24 cellular contexts compared by ENCODE assay signal in the genomic region with DNA sequence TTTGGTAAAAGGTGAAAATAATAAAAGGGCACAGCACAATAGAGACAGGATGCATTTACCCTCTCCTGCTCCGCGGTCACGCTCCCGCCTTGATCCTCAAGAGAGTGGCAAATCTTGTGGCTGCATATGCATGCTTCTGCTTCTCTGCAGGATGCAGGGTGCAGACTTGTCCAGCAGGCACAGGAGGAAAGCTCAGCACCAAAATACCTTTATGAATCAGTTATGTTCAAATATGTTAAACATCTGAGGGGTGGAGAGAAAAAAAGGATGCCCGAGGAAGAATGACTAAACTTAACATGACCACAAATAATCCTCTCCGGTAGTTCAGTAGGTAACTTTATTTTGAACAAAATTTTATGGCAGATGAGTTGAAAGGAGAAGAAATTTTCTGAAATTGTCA.
DNase-seq lines count a peak whose midpoint lies in the region; ATAC-seq and TF ChIP-seq lines count a peak whose summit lies in the region.
"Had no signal": no experiment of that assay in that cellular context is flagged by ENCODE, and none has a peak within 500 bp of the region (broad histone marks: within the 10 kb centered on the region; RNA-seq: fewer than 3 reads in every experiment).

No MANE protein-coding gene starts in this region.

- TF ChIP-seq RAD21 in IMR-90 (IDR thresholded peaks at IDR 0.05; ENCODE audit: low read length): no peak

- H3K23ac ChIP-seq in IMR-90 (ENCODE audit: low read depth, low read length): no peak overlapping the region

- H3K79me2 ChIP-seq in hepatocyte: no peaks in the 10 kb centered on the region

- 0 out of 2 replicates have a peak, but pooled peaks have one; percentile 32 for ATAC-seq in IMR-90 (ENCODE audit: low read depth)
- no peak for ATAC-seq in HG03460 (IDR thresholded peaks at IDR 0.05; ENCODE audit: unreplicated experiment)
- ATAC-seq in HG02852 (IDR thresholded peaks at IDR 0.05; ENCODE audit: unreplicated experiment): no peak
- ATAC-seq: GM12878, heart left ventricle, pancreas had no signal

- H3K4me2 ChIP-seq in IMR-90 (ENCODE audit: low read depth, low read length) (no peak overlapping the region), hepatocyte (no peak overlapping the region)

- no peak overlapping the region for H2AFZ ChIP-seq in IMR-90 (replicated peaks; ENCODE audit: low read length, poor library complexity)
- no peak overlapping the region for H2AFZ ChIP-seq in hepatocyte

- H2AK5ac ChIP-seq in IMR-90 (ENCODE audit: low read depth, low read length): no peak overlapping the region

- H3K18ac ChIP-seq in IMR-90 (ENCODE audit: low read depth, low read length): no peak overlapping the region

- H3K36me3 ChIP-seq in IMR-90 (ENCODE audit: control insufficient read depth, insufficient read depth, low read length) (no peaks in the 10 kb centered on the region), brain microvascular endothelial cell (replicated peaks) (no peaks in the 10 kb centered on the region), hepatocyte (replicated peaks; ENCODE audit: insufficient read depth, low read depth) (no peaks in the 10 kb centered on the region), thyroid gland (no peaks in the 10 kb centered on the region)
- H3K36me3 ChIP-seq: pancreas, SJCRH30, uterus had no signal

- no peak overlapping the region for H3K4ac ChIP-seq in IMR-90 (ENCODE audit: low read depth, low read length)

- H3K56ac ChIP-seq in IMR-90 (ENCODE audit: extremely low read depth, insufficient read depth, low read length): no peak overlapping the region

- H3K27me3 ChIP-seq in IMR-90 (ENCODE audit: control insufficient read depth, insufficient read depth, low read length): no peaks in the 10 kb centered on the region
- H3K27me3 ChIP-seq in brain microvascular endothelial cell (replicated peaks): no peaks in the 10 kb centered on the region
- no peaks in the 10 kb centered on the region for H3K27me3 ChIP-seq in hepatocyte
- H3K27me3 ChIP-seq in thyroid gland: no peaks in the 10 kb centered on the region
- H3K27me3 ChIP-seq: esophagus muscularis mucosa, heart left ventricle, pancreas, SJCRH30, uterus had no signal

- H3K9me1 ChIP-seq in IMR-90 (ENCODE audit: insufficient read depth, low read length): peaks cover 7% of the 10 kb centered on the region

- peaks cover 6% of the 10 kb centered on the region for H3K4me1 ChIP-seq in IMR-90 (ENCODE audit: control insufficient read depth, insufficient read depth, low read length)
- H3K4me1 ChIP-seq in hepatocyte (ENCODE audit: insufficient read depth): no peaks in the 10 kb centered on the region
- no peaks in the 10 kb centered on the region for H3K4me1 ChIP-seq in thyroid gland
- H3K4me1 ChIP-seq: Caco-2, esophagus muscularis mucosa, heart left ventricle, pancreas, SJCRH30, uterus had no signal

- no peak overlapping the region for H2BK120ac ChIP-seq in IMR-90 (ENCODE audit: low read depth, low read length)

- POLR2A ChIA-PET in IMR-90 (lab: Charles Lee; ENCODE audit: unreplicated experiment): no interaction called here

- H4K20me1 ChIP-seq in IMR-90 (ENCODE audit: insufficient read depth, low read length): no peaks in the 10 kb centered on the region
- no peaks in the 10 kb centered on the region for H4K20me1 ChIP-seq in hepatocyte (ENCODE audit: insufficient read depth, poor library complexity, severe bottlenecking)

- DNase-seq in EL (peak; percentile 49), IMR-90 (peak; percentile 54), brain microvascular endothelial cell (peak; percentile 5), non-pigmented ciliary epithelial cell (ENCODE audit: low read depth) (peak; percentile 47), hepatocyte (ENCODE audit: low spot score) (no peak), thyroid gland (no peak)
- DNase-seq: activated CD8-positive, alpha-beta memory T cell treated with anti-CD3 and anti-CD28 coated beads for 24 hours; activated naive CD8-positive, alpha-beta T cell treated with anti-CD3 and anti-CD28 coated beads, Interleukin-2, amount 10 ng/mL, durations not matched to agents 7 days and 5 days; Caco-2; central memory CD4-positive, alpha-beta T cell; GDM1; heart left ventricle; immature natural killer cell; NCI-H1048; NCI-H2081; NCI-H526; pancreas; SJCRH30; stimulated activated CD4-positive, alpha-beta T cell treated with anti-CD3 and anti-CD28 coated beads, Interleukin-2, amount 100 ng/mL, for 48 hours; uterus had no signal

- in situ Hi-C loops in IMR-90 (cut with MboI; ENCODE audit: low sequenced_read_pairs): no loop called here
- in situ Hi-C loops in brain microvascular endothelial cell (cut with HindIII; ENCODE audit: low pct_ligation_motif_present, low sequenced_read_pairs): no loop called here

- H2AK9ac ChIP-seq in IMR-90 (replicated peaks; ENCODE audit: low read depth, low read length, poor library complexity): no peak overlapping the region

- H4K8ac ChIP-seq in IMR-90 (ENCODE audit: low read depth in 2 of 2, low read length in 2 of 2): no peak overlapping the region

- no peak overlapping the region for H3K14ac ChIP-seq in IMR-90 (replicated peaks; ENCODE audit: low read depth, low read length)

- H3K27ac ChIP-seq in IMR-90 (ENCODE audit: insufficient read depth, low read length) (no peak overlapping the region), brain microvascular endothelial cell (no peak overlapping the region), hepatocyte (no peak overlapping the region), thyroid gland (no peak overlapping the region)
- H3K27ac ChIP-seq: esophagus muscularis mucosa, heart left ventricle, pancreas, SJCRH30, uterus had no signal

- no peak overlapping the region for H3K9ac ChIP-seq in IMR-90 (ENCODE audit: low read depth, low read length)

- no peak overlapping the region for H4K5ac ChIP-seq in IMR-90 (ENCODE audit: low read depth, low read length)

- H2BK15ac ChIP-seq in IMR-90 (ENCODE audit: low read depth, low read length): no peak overlapping the region

- no peak overlapping the region for H2BK20ac ChIP-seq in IMR-90 (ENCODE audit: low read depth, low read length)

- no peak overlapping the region for H3K4me3 ChIP-seq in IMR-90 (ENCODE audit: insufficient read depth, low read depth, low read length)
- no peak overlapping the region for H3K4me3 ChIP-seq in brain microvascular endothelial cell (ENCODE audit: low read depth, low read length)
- H3K4me3 ChIP-seq in hepatocyte: no peak overlapping the region
- no peak overlapping the region for H3K4me3 ChIP-seq in thyroid gland (replicated peaks in 1 of 3)
- H3K4me3 ChIP-seq: esophagus muscularis mucosa, GM12878, heart left ventricle, pancreas, SJCRH30, uterus had no signal

- intact Hi-C loops in IMR-90 (cut with micrococcal nuclease): no loop called here
- intact Hi-C loops in thyroid gland (cut with DNase I): no loop called here

- WGBS in IMR-90 (ENCODE audit: extremely low coverage in 2 of 2, insufficient read length in 1 of 2), 2 experiments: no CpG with 5 or more reads among the region's 6 CpGs
- 93% methylated on average over 6 of the region's 6 CpGs for WGBS in hepatocyte (ENCODE audit: low lambda C conversion rate, missing lambda C conversion rate)
- 87% methylated on average over 6 of the region's 6 CpGs for WGBS in thyroid gland, 2 donors

- CTCF ChIA-PET in IMR-90 (lab: Yijun Ruan, JAX): no interaction called here

- dilution Hi-C loops in IMR-90 (cut with HindIII; ENCODE audit: low sequenced_read_pairs, unreplicated experiment): no loop called here

- no peak overlapping the region for H4K91ac ChIP-seq in IMR-90 (ENCODE audit: insufficient read depth, low read depth, low read length)

- TF ChIP-seq CTCF in IMR-90 (conservative IDR thresholded peaks at IDR 0.05; ENCODE audit: low read depth, low read length): no peak
- TF ChIP-seq CTCF in brain microvascular endothelial cell (IDR thresholded peaks at IDR 0.05; ENCODE audit: low read depth, low read length, missing control alignments): peak; percentile 32
- TF ChIP-seq CTCF in hepatocyte (IDR thresholded peaks at IDR 0.05; ENCODE audit: poor library complexity): no peak
- TF ChIP-seq CTCF in thyroid gland (IDR thresholded peaks at IDR 0.05): no peak

- BruUV-seq in IMR-90 (replicated peaks; lab: Mats Ljungman, UMichigan): no TSS peak

- TF ChIP-seq POLR2A in IMR-90 (IDR thresholded peaks at IDR 0.05; ENCODE audit: low read depth, low read length): no peak
- TF ChIP-seq POLR2A in thyroid gland (IDR thresholded peaks at IDR 0.05): no peak

- no peak overlapping the region for H2BK5ac ChIP-seq in IMR-90 (ENCODE audit: low read depth, low read length, poor library complexity, severe bottlenecking)

- H3K9me3 ChIP-seq in IMR-90 (ENCODE audit: control insufficient read depth, insufficient read depth, low read length): no peaks in the 10 kb centered on the region
- no peaks in the 10 kb centered on the region for H3K9me3 ChIP-seq in hepatocyte (ENCODE audit: low read depth)
- no peaks in the 10 kb centered on the region for H3K9me3 ChIP-seq in thyroid gland
- H3K9me3 ChIP-seq: Caco-2, esophagus muscularis mucosa, heart left ventricle, pancreas, SJCRH30, uterus had no signal

- no peaks in the 10 kb centered on the region for H3K9me2 ChIP-seq in hepatocyte (replicated peaks; ENCODE audit: insufficient read depth)

- H3K79me1 ChIP-seq in IMR-90 (ENCODE audit: low read depth in 1 of 2, low read length in 2 of 2): no peaks in the 10 kb centered on the region

TF ChIP-seq in IMR-90, 13 proteins besides CTCF, POLR2A, EP300 and RAD21 (continues in another document):
- TF ChIP-seq NFE2L2 (IDR thresholded peaks at IDR 0.05; ENCODE audit: low read depth, low read length) (no peak), CEBPB (IDR thresholded peaks at IDR 0.05; ENCODE audit: low read depth, low read length) (no peak), RCOR1 (IDR thresholded peaks at IDR 0.05; ENCODE audit: insufficient replicate concordance, low read length) (no peak), USF2 (IDR thresholded peaks at IDR 0.05; ENCODE audit: low read depth, low read length) (no peak), BHLHE40 (IDR thresholded peaks at IDR 0.05; ENCODE audit: low read depth, low read length) (no peak), ELK1 (IDR thresholded peaks at IDR 0.05; ENCODE audit: borderline replicate concordance, low read depth, low read length) (no peak)

Comparison
In these comparisons a context has a peak if more than half of its experiments do, and no peak if none do; other contexts are left out.
1. DNase-seq: peak in EL (single experiment), IMR-90 (single experiment), brain microvascular endothelial cell (single experiment) and non-pigmented ciliary epithelial cell (single experiment); none in hepatocyte (single experiment) and thyroid gland (0 of 2).